ENCODE assay signal across 8 cellular contexts in genomic region chr1:26723013-26723991, GRCh38. TPM values are rescaled to one million over a fixed set of nuclear protein-coding genes. Genes with fewer than 3 reads are reported as not detected.
A peak's percentile ranks its signal among the peaks of the same experiment; 100 is the strongest.
DNase-seq lines count a peak whose midpoint lies in the region; ATAC-seq and TF ChIP-seq lines count a peak whose summit lies in the region.

No MANE protein-coding gene starts in this region.

- peak; percentile 7 to 37 for ATAC-seq in activated naive CD4-positive, alpha-beta T cell treated with anti-CD3 and anti-CD28 coated beads, Interleukin-2, amount 50 U/mL, for 72 hours
- ATAC-seq in gastroesophageal sphincter (peak; percentile 99), HG03460 (IDR thresholded peaks at IDR 0.05; ENCODE audit: unreplicated experiment) (no peak)

- peaks cover 100% of the 10 kb centered on the region for H4K20me1 ChIP-seq in BLaER1

- peak overlapping the region; percentile 81 for H3K4me2 ChIP-seq in BLaER1

- no peak for TF ChIP-seq EP300 in gastroesophageal sphincter (IDR thresholded peaks at IDR 0.05)

- DNase-seq in HT1080 (ENCODE audit: low read depth): peak; percentile 82
- DNase-seq in activated naive CD4-positive, alpha-beta T cell treated with anti-CD3 and anti-CD28 coated beads, Interleukin-2, amount 50 U/mL, for 72 hours (ENCODE audit: low spot score in 2 of 2): peak in 1 of 2 donors; percentile 63
- peak; percentile 49 for DNase-seq in neural crest cell (ENCODE audit: low read depth, low spot score)
- peak; percentile 71 for DNase-seq in type B pancreatic cell (ENCODE audit: extremely low spot score, unreplicated experiment)

- H3K4me3 Mint-ChIP-seq in neural crest cell (peak overlapping the region; percentile 73), type B pancreatic cell (peak overlapping the region; percentile 44)

- H3K27ac ChIP-seq in BLaER1 (peak overlapping the region; percentile 82), gastroesophageal sphincter (peak overlapping the region in 3 of 4 donors; percentile 72 to 76 (median 73))

- TF ChIP-seq CTCF in gastroesophageal sphincter (IDR thresholded peaks at IDR 0.05): no peak
- no peak for TF ChIP-seq CTCF in neural crest cell (conservative IDR thresholded peaks at IDR 0.05)
- no peak for TF ChIP-seq CTCF in type B pancreatic cell (conservative IDR thresholded peaks at IDR 0.05)

- H3K9me3 ChIP-seq in BLaER1: no peaks in the 10 kb centered on the region
- no peaks in the 10 kb centered on the region for H3K9me3 ChIP-seq in gastroesophageal sphincter

- H3K36me3 Mint-ChIP-seq in activated naive CD4-positive, alpha-beta T cell treated with anti-CD3 and anti-CD28 coated beads, Interleukin-2, amount 50 U/mL, for 72 hours: peaks cover 12 to 36% of the 10 kb centered on the region in 2 donors
- peaks cover 3% of the 10 kb centered on the region for H3K36me3 Mint-ChIP-seq in neural crest cell (ENCODE audit: low read depth)
- H3K36me3 Mint-ChIP-seq in type B pancreatic cell: peaks cover 15% of the 10 kb centered on the region

- 6 to 10% methylated on average over 8 of the region's 19 CpGs for WGBS in gastroesophageal sphincter (ENCODE audit: low coverage in 1 of 2), 2 donors

- no peaks in the 10 kb centered on the region for H3K27me3 Mint-ChIP-seq in neural crest cell (ENCODE audit: low read depth)
- no peaks in the 10 kb centered on the region for H3K27me3 Mint-ChIP-seq in type B pancreatic cell

- H3K4me1 Mint-ChIP-seq in neural crest cell (peaks cover 73% of the 10 kb centered on the region), type B pancreatic cell (ENCODE audit: unreplicated experiment) (peaks cover 76% of the 10 kb centered on the region)

- H3K36me3 ChIP-seq in BLaER1: peaks cover 47% of the 10 kb centered on the region
- H3K36me3 ChIP-seq in gastroesophageal sphincter: peaks cover 0 to 6% of the 10 kb centered on the region in 2 donors

- H3K4me3 ChIP-seq in BLaER1 (peak overlapping the region; percentile 40), gastroesophageal sphincter (no peak overlapping the region)

- H3K9me3 Mint-ChIP-seq in activated naive CD4-positive, alpha-beta T cell treated with anti-CD3 and anti-CD28 coated beads, Interleukin-2, amount 50 U/mL, for 72 hours: peaks cover 0 to 8% of the 10 kb centered on the region in 2 donors
- no peaks in the 10 kb centered on the region for H3K9me3 Mint-ChIP-seq in neural crest cell
- no peaks in the 10 kb centered on the region for H3K9me3 Mint-ChIP-seq in type B pancreatic cell

- peak overlapping the region; percentile 78 to 92 for H3K27ac Mint-ChIP-seq in activated naive CD4-positive, alpha-beta T cell treated with anti-CD3 and anti-CD28 coated beads, Interleukin-2, amount 50 U/mL, for 72 hours
- H3K27ac Mint-ChIP-seq in neural crest cell (ENCODE audit: unreplicated experiment) (peak overlapping the region; percentile 91), type B pancreatic cell (peak overlapping the region; percentile 69)

- H3K9ac ChIP-seq in BLaER1: peak overlapping the region; percentile 72

- no peaks in the 10 kb centered on the region for H3K27me3 ChIP-seq in BLaER1
- no peaks in the 10 kb centered on the region for H3K27me3 ChIP-seq in gastroesophageal sphincter

- peaks cover 95% of the 10 kb centered on the region for H3K4me1 ChIP-seq in BLaER1
- H3K4me1 ChIP-seq in gastroesophageal sphincter: peaks cover 22 to 98% (median 46%) of the 10 kb centered on the region in 3 donors

- TF ChIP-seq POLR2A in gastroesophageal sphincter (IDR thresholded peaks at IDR 0.05): no peak

TF ChIP-seq in PFSK-1, 5 proteins besides CTCF, POLR2A, EP300 and RAD21:
- TF ChIP-seq FOXP2 (optimal IDR thresholded peaks at IDR 0.05; ENCODE audit: borderline replicate concordance, extremely low read depth, extremely low read length, insufficient read depth) (peak; percentile 90), TAF1 (IDR thresholded peaks at IDR 0.05; ENCODE audit: borderline replicate concordance, insufficient read depth, low read length) (peak; percentile 22; the same call in 1 of the 2 replicates), REST (IDR thresholded peaks at IDR 0.05; ENCODE audit: insufficient read depth in 1 of 2, low read depth in 2 of 2, low read length in 2 of 2) (peak in 1 of 2 experiments; percentile 36; a peak in 2 of 4 replicates), SIN3A (IDR thresholded peaks at IDR 0.05; ENCODE audit: borderline replicate concordance, insufficient read depth, low read length) (peak; percentile 90), POLR2AphosphoS5 (IDR thresholded peaks at IDR 0.05; ENCODE audit: low read depth, low read length) (peak; percentile 42; the same call in 1 of the 2 replicates)

RNA-seq across cellular contexts. Expression of gene ARID1A, which starts 27.5 kb away (rescaled TPM):
- total RNA-seq in HT1080 (2014; rRNA removed; shearing (Covaris generic)): 15.0 and 17.2 TPM in 2 replicates
- polyA plus RNA-seq in HT1080 (2015; cell fraction: cytosol; rRNA removed): 24.1 and 30.5 TPM in 2 replicates
- 51.6 and 56.8 TPM in 2 replicates for polyA plus RNA-seq in HT1080 (2015; cell fraction: nucleus; rRNA removed)
- polyA plus RNA-seq in PFSK-1 (2012; ENCODE audit: insufficient read length, low read depth): 54.9 TPM
- 100 to 1,000 TPM; 110 to 116 TPM for total RNA-seq in activated naive CD4-positive, alpha-beta T cell treated with anti-CD3 and anti-CD28 coated beads, Interleukin-2, amount 50 U/mL, for 72 hours
- total RNA-seq in gastroesophageal sphincter: 10 to 100 TPM; 28.2 to 64.2 (median 42.6) TPM
- 155 and 160 TPM in 2 replicates for total RNA-seq in neural crest cell
- 106 and 121 TPM in 2 replicates for total RNA-seq in type B pancreatic cell (ENCODE audit: low replicate concordance)
